In genomic region chr20:50165687-50166554, GRCh38 we compare ENCODE assay signal across 8 cellular contexts. TPM values are rescaled to one million over a fixed set of nuclear protein-coding genes. Genes with fewer than 3 reads are reported as not detected.
A peak's percentile ranks its signal among the peaks of the same experiment; 100 is the strongest.
DNase-seq lines count a peak whose midpoint lies in the region; ATAC-seq and TF ChIP-seq lines count a peak whose summit lies in the region.

No MANE protein-coding gene starts in this region.

- BruUV-seq in Calu3 (replicated peaks; lab: Mats Ljungman, UMichigan): no TSS peak
- BruUV-seq in Panc1 (replicated peaks; lab: Mats Ljungman, UMichigan): TSS peak; percentile 93

- in situ Hi-C loops in KBM-7 (cut with MboI; ENCODE audit: low pct_unique_long_range_greater_than_20kb, low sequenced_read_pairs) (no loop called here), Panc1 (cut with HindIII; ENCODE audit: low pct_unique_long_range_greater_than_20kb, low sequenced_read_pairs) (no loop called here)

- peak overlapping the region; percentile 63 for H3K4me3 Mint-ChIP-seq in Calu3 (ENCODE audit: low read depth, unreplicated experiment)
- H3K4me3 Mint-ChIP-seq in activated T-cell treated with anti-CD3 and anti-CD28 coated beads, Interleukin-2, amount 50 U/mL, for 72 hours: peak overlapping the region; percentile 52 to 73
- H3K4me3 Mint-ChIP-seq in naive B cell: peak overlapping the region in 7 of 8 donors; percentile 48 to 88 (median 71)

- POLR2A ChIA-PET in Panc1 (lab: Charles Lee): interaction anchor here (0.5 to 1.7 kb wide), 7 partner anchors 12 to 1041 kb away, joined by 3 to 11 read pairs (median 4); partner anchors contain the start of gene PEDS1

- ATAC-seq in GM21528 (IDR thresholded peaks at IDR 0.05; ENCODE audit: low FRiP score, unreplicated experiment) (peak; percentile 74), Panc1 (peak; percentile 95), naive B cell (ENCODE audit: low read depth in 2 of 2) (peak; percentile 85 to 86)
- peak; percentile 99 to 100 for ATAC-seq in activated T-cell treated with anti-CD3 and anti-CD28 coated beads, Interleukin-2, amount 50 U/mL, for 72 hours (replicated peaks in 1 of 2)

- intact Hi-C loops in Calu3 (cut with micrococcal nuclease; ENCODE audit: unreplicated experiment): loop anchor here (5.0 kb wide), 1 partner anchor 94 kb away; no protein-coding TSS in a partner anchor
- intact Hi-C loops in Panc1 (cut with micrococcal nuclease; ENCODE audit: unreplicated experiment): no loop called here

- DNase-seq in Calu3 (peak; percentile 99), KBM-7 (peak; percentile 99), Panc1 (ENCODE audit: low read depth, low spot score) (peak; percentile 99), fibroblast of gingiva (ENCODE audit: low read depth) (peak; percentile 100), naive B cell (peak; percentile 37)
- peak; percentile 83 to 90 for DNase-seq in activated T-cell treated with anti-CD3 and anti-CD28 coated beads, Interleukin-2, amount 50 U/mL, for 72 hours
- DNase-seq in stimulated activated CD8-positive, alpha-beta memory T cell treated with anti-CD3 and anti-CD28 coated beads, Interleukin-7, amount 100 ng/mL, for 48 hours (ENCODE audit: extremely low read depth in 1 of 2, low read depth in 1 of 2): peak; percentile 60 to 86

- H3K4me1 ChIP-seq in Panc1 (ENCODE audit: control insufficient read depth, insufficient read depth, low read length): peaks cover 47% of the 10 kb centered on the region

- H3K9me3 Mint-ChIP-seq in Calu3 (ENCODE audit: low read depth, unreplicated experiment) (peaks cover 3% of the 10 kb centered on the region), naive B cell (peaks cover 0 to 6% (median 2%) of the 10 kb centered on the region in 7 donors)
- H3K9me3 Mint-ChIP-seq in activated T-cell treated with anti-CD3 and anti-CD28 coated beads, Interleukin-2, amount 50 U/mL, for 72 hours: peaks cover 0 to 2% of the 10 kb centered on the region in 2 donors

- no peaks in the 10 kb centered on the region for H3K36me3 ChIP-seq in Panc1 (ENCODE audit: control insufficient read depth, insufficient read depth, low read length)

- H3K27ac Mint-ChIP-seq in Calu3 (ENCODE audit: unreplicated experiment): peak overlapping the region; percentile 94
- peak overlapping the region; percentile 5 for H3K27ac Mint-ChIP-seq in activated T-cell treated with anti-CD3 and anti-CD28 coated beads, Interleukin-2, amount 50 U/mL, for 72 hours
- H3K27ac Mint-ChIP-seq in naive B cell: peak overlapping the region in 3 of 6 donors; percentile 16 to 21 (median 19)

- H3K36me3 Mint-ChIP-seq in Calu3 (ENCODE audit: insufficient read depth, unreplicated experiment): peaks cover 15% of the 10 kb centered on the region
- peaks cover 0 to 2% of the 10 kb centered on the region in 2 donors for H3K36me3 Mint-ChIP-seq in activated T-cell treated with anti-CD3 and anti-CD28 coated beads, Interleukin-2, amount 50 U/mL, for 72 hours (ENCODE audit: insufficient read depth in 2 of 2)
- H3K36me3 Mint-ChIP-seq in naive B cell: peaks cover 4 to 7% of the 10 kb centered on the region in 2 donors

- CTCF ChIA-PET in Calu3 (lab: Charles Lee): interaction anchor here (0.6 to 1.7 kb wide), 13 partner anchors 8 to 187 kb away, joined by 3 to 19 read pairs (median 6); partner anchors contain the start of gene PEDS1
- CTCF ChIA-PET in Panc1 (lab: Charles Lee): interaction anchor here (0.6 to 2.0 kb wide), 7 partner anchors 27 to 187 kb away, joined by 3 to 9 read pairs (median 5); no protein-coding TSS in a partner anchor

- H3K4me1 Mint-ChIP-seq in Calu3 (ENCODE audit: low read depth, unreplicated experiment) (peaks cover 44% of the 10 kb centered on the region), naive B cell (peaks cover 10 to 14% (median 12%) of the 10 kb centered on the region in 3 donors)
- H3K4me1 Mint-ChIP-seq in activated T-cell treated with anti-CD3 and anti-CD28 coated beads, Interleukin-2, amount 50 U/mL, for 72 hours (ENCODE audit: low read depth): peaks cover 18% of the 10 kb centered on the region

- no peaks in the 10 kb centered on the region for H3K27me3 ChIP-seq in Panc1 (ENCODE audit: control insufficient read depth, insufficient read depth, low read length)

- H3K27me3 Mint-ChIP-seq in Calu3 (ENCODE audit: unreplicated experiment) (no peaks in the 10 kb centered on the region), naive B cell (peaks cover 5 to 24% (median 6%) of the 10 kb centered on the region in 3 donors)
- peaks cover 9% of the 10 kb centered on the region for H3K27me3 Mint-ChIP-seq in activated T-cell treated with anti-CD3 and anti-CD28 coated beads, Interleukin-2, amount 50 U/mL, for 72 hours (ENCODE audit: low read depth)

- H3K9me3 ChIP-seq in Panc1 (ENCODE audit: control insufficient read depth, insufficient read depth, low read depth, low read length): no peaks in the 10 kb centered on the region

- peak overlapping the region; percentile 38 to 64 for H3K4me3 ChIP-seq in Panc1 (ENCODE audit: low read depth in 2 of 2, low read length in 2 of 2)

- H3K27ac ChIP-seq in Panc1 (ENCODE audit: low read length): peak overlapping the region; percentile 99

- no peak for TF ChIP-seq CTCF in Calu3 (IDR thresholded peaks at IDR 0.05; ENCODE audit: unreplicated experiment)
- no peak for TF ChIP-seq CTCF in Panc1 (IDR thresholded peaks at IDR 0.05)

RNA-seq across cellular contexts. Expression of gene PEDS1, which starts 12.4 kb away (rescaled TPM):
- 36.0 and 37.5 TPM in 2 replicates for total RNA-seq in Calu3 (2022)
- 88.9 TPM for total RNA-seq in Panc1 (2021; ENCODE audit: unreplicated experiment)
- polyA plus RNA-seq in Panc1 (2012; ENCODE audit: insufficient read length): 209 TPM
- 10 to 100 TPM; 14.4 to 17.9 TPM for total RNA-seq in activated T-cell treated with anti-CD3 and anti-CD28 coated beads, Interleukin-2, amount 50 U/mL, for 72 hours
- polyA plus RNA-seq in naive B cell (ENCODE audit: low read depth in 6 of 6): 10 to 100 TPM; 14.1 to 22.6 (median 16.9) TPM

RNA-seq across cellular contexts. Expression of gene CEBPB, which starts 24.7 kb away (rescaled TPM):
- 137 and 147 TPM in 2 replicates for total RNA-seq in Calu3 (2022)
- total RNA-seq in Panc1 (2021; ENCODE audit: unreplicated experiment): 52.1 TPM
- polyA plus RNA-seq in Panc1 (2012; ENCODE audit: insufficient read length): 80.9 TPM
- total RNA-seq in activated T-cell treated with anti-CD3 and anti-CD28 coated beads, Interleukin-2, amount 50 U/mL, for 72 hours: 100 to 1,000 TPM; 111 to 134 TPM
- polyA plus RNA-seq in naive B cell (ENCODE audit: low read depth in 6 of 6): 10 to 100 TPM in 4 of 6 donors, 1 to 10 TPM in 2; 8.3 to 17.0 (median 13.0) TPM

RNA-seq across cellular contexts. Expression of gene UBE2V1, which starts 53.0 kb away (rescaled TPM):
- total RNA-seq in Calu3 (2022) (212 TPM in 2 replicates), Panc1 (2021; ENCODE audit: unreplicated experiment) (115 TPM)
- 54.8 TPM for polyA plus RNA-seq in Panc1 (2012; ENCODE audit: insufficient read length)
- total RNA-seq in activated T-cell treated with anti-CD3 and anti-CD28 coated beads, Interleukin-2, amount 50 U/mL, for 72 hours: 100 to 1,000 TPM; 150 to 176 TPM
- 100 to 1,000 TPM in 5 of 6 donors, 10 to 100 TPM in 1; 99.3 to 153 (median 113) TPM for polyA plus RNA-seq in naive B cell (ENCODE audit: low read depth in 6 of 6)

Comparison
In these comparisons a context has a peak if more than half of its experiments do, and no peak if none do; other contexts are left out.
1. Peak in every context shown above with its lines: DNase-seq, ATAC-seq, H3K4me3 ChIP-seq and H3K27ac ChIP-seq.
2. DNase-seq: peak in every context shown above with its lines; median percentile 100 in fibroblast of gingiva; 99 in Calu3; 99 in KBM-7; 99 in Panc1; 86 in activated T-cell treated with anti-CD3 and anti-CD28 coated beads, Interleukin-2, amount 50 U/mL, for 72 hours; 73 in stimulated activated CD8-positive, alpha-beta memory T cell treated with anti-CD3 and anti-CD28 coated beads, Interleukin-7, amount 100 ng/mL, for 48 hours; 37 in naive B cell.